ENCODE assay signal across 9 cellular contexts in genomic region chr15:90557147-90557546, GRCh38. TPM values are rescaled to one million over a fixed set of nuclear protein-coding genes. Genes with fewer than 3 reads are reported as not detected.
DNase-seq lines count a peak whose midpoint lies in the region; ATAC-seq, FAIRE-seq and TF ChIP-seq lines count a peak whose summit lies in the region.
"Had no signal": no experiment of that assay in that cellular context is flagged by ENCODE, and none has a peak within 500 bp of the region (broad histone marks: within the 10 kb centered on the region; RNA-seq: fewer than 3 reads in every experiment).

No MANE protein-coding gene starts in this region.

- ATAC-seq in K562 (peak; percentile 7; the same call in 1 of the 3 replicates), upper lobe of left lung (ENCODE audit: low FRiP score in 2 of 2) (no peak)
- no peak for ATAC-seq in naive thymus-derived CD4-positive, alpha-beta T cell

- H3K4me3 Mint-ChIP-seq in MCF 10A (ENCODE audit: unreplicated experiment) (no peak overlapping the region), endodermal cell (no peak overlapping the region)
- H3K4me3 Mint-ChIP-seq in naive thymus-derived CD4-positive, alpha-beta T cell, result peak overlapping the region; percentile 14 to 70 (median 48)

- H4K20me1 ChIP-seq in mammary epithelial cell (ENCODE audit: insufficient read depth, low read length) (no peaks in the 10 kb centered on the region), K562 (replicated peaks; ENCODE audit: control insufficient read depth, insufficient read depth, low read length) (no peaks in the 10 kb centered on the region; the same call in none of the 2 replicates), OCI-LY7 (ENCODE audit: insufficient read depth, low read length) (no peaks in the 10 kb centered on the region)

- H3K4me2 ChIP-seq in mammary epithelial cell (ENCODE audit: insufficient read depth, low read depth, low read length), result no peak overlapping the region
- peak overlapping the region; percentile 67 for H3K4me2 ChIP-seq in K562 (ENCODE audit: insufficient read depth, low read length)
- H3K4me2 ChIP-seq in OCI-LY7 (ENCODE audit: low read length), result no peak overlapping the region

- H3K27me3 ChIP-seq in mammary epithelial cell (ENCODE audit: insufficient read depth, low read length) (no peaks in the 10 kb centered on the region), K562 (ENCODE audit: control insufficient read depth in 2 of 2, insufficient read depth in 2 of 2, low read length in 2 of 2) (no peaks in the 10 kb centered on the region), upper lobe of left lung (no peaks in the 10 kb centered on the region), endodermal cell (ENCODE audit: control insufficient read depth, insufficient read depth, low read length, poor library complexity, severe bottlenecking) (no peaks in the 10 kb centered on the region)
- H3K27me3 ChIP-seq in naive thymus-derived CD4-positive, alpha-beta T cell (ENCODE audit: control insufficient read depth in 2 of 2, insufficient read depth in 2 of 2, low read length in 2 of 2), result no peaks in the 10 kb centered on the region

- TF ChIP-seq RAD21 in K562 (CRISPR knock-in tag; conservative IDR thresholded peaks at IDR 0.05 in 1 of 2, IDR thresholded peaks at IDR 0.05 in 1 of 2), result no peak

- H3K9me3 ChIP-seq in mammary epithelial cell (replicated peaks; ENCODE audit: insufficient read depth, low read length), result no peaks in the 10 kb centered on the region
- no peaks in the 10 kb centered on the region for H3K9me3 ChIP-seq in K562 (replicated peaks; ENCODE audit: control insufficient read depth, insufficient read depth, low read depth, low read length)
- H3K9me3 ChIP-seq in naive thymus-derived CD4-positive, alpha-beta T cell (ENCODE audit: control insufficient read depth in 2 of 3, low read length in 3 of 3), result no peaks in the 10 kb centered on the region
- no peaks in the 10 kb centered on the region for H3K9me3 ChIP-seq in upper lobe of left lung
- H3K9me3 ChIP-seq in endodermal cell (ENCODE audit: control insufficient read depth, low read length), result no peaks in the 10 kb centered on the region
- no peaks in the 10 kb centered on the region for H3K9me3 ChIP-seq in OCI-LY7 (ENCODE audit: low read length)

- dilution Hi-C loops in mammary epithelial cell (cut with HindIII; ENCODE audit: low sequenced_read_pairs), result no loop called here

- 97% methylated on average over 7 of the region's 7 CpGs for WGBS in mammary epithelial cell (ENCODE audit: low coverage, missing lambda C conversion rate)
- 46% methylated on average over 7 of the region's 7 CpGs for WGBS in K562 (ENCODE audit: insufficient coverage, low coverage, missing lambda C conversion rate)
- WGBS in upper lobe of left lung, 2 donors, result 76 to 78% methylated on average over 7 of the region's 7 CpGs
- WGBS in endodermal cell (ENCODE audit: insufficient coverage in 1 of 2, insufficient read length in 1 of 2), 2 experiments, result 86 to 93% methylated on average over 3 to 7 of the region's 7 CpGs

- H2AFZ ChIP-seq in mammary epithelial cell (ENCODE audit: low read depth, low read length) (no peak overlapping the region), K562 (ENCODE audit: low read depth, low read length) (peak overlapping the region; percentile 48; the same call in 1 of the 2 replicates), OCI-LY7 (ENCODE audit: low read length) (no peak overlapping the region)

- peaks cover 4% of the 10 kb centered on the region for H3K36me3 ChIP-seq in mammary epithelial cell (ENCODE audit: insufficient read depth, low read length)
- H3K36me3 ChIP-seq in K562 (ENCODE audit: control insufficient read depth, insufficient read depth, low read length), result no peaks in the 10 kb centered on the region; the same call in 1 of the 3 replicates
- H3K36me3 ChIP-seq in naive thymus-derived CD4-positive, alpha-beta T cell (ENCODE audit: control insufficient read depth in 2 of 3, insufficient read depth in 3 of 3, low read length in 3 of 3), result peaks cover 0 to 18% (median 2%) of the 10 kb centered on the region in 3 experiments
- no peaks in the 10 kb centered on the region for H3K36me3 ChIP-seq in upper lobe of left lung
- no peaks in the 10 kb centered on the region for H3K36me3 ChIP-seq in endodermal cell (ENCODE audit: control insufficient read depth, insufficient read depth, low read length)
- no peaks in the 10 kb centered on the region for H3K36me3 ChIP-seq in OCI-LY7 (ENCODE audit: insufficient read depth, low read length)

- in situ Hi-C loops in mammary epithelial cell (cut with MboI; ENCODE audit: low sequenced_read_pairs in 2 of 2) (no loop called here), K562 (cut with MboI) (no loop called here)

- POLR2A ChIA-PET in MCF 10A (lab: Yijun Ruan, JAX), result interaction anchor here (0.9 kb wide), 1 partner anchor 26 kb away, joined by 3 read pairs; no protein-coding TSS in a partner anchor
- POLR2A ChIA-PET in K562 (lab: Yijun Ruan, JAX), result interaction anchor here (0.8 to 2.1 kb wide), 8 partner anchors 9 to 28 kb away, joined by 3 to 8 read pairs (median 4); no protein-coding TSS in a partner anchor
- POLR2A ChIA-PET in naive thymus-derived CD4-positive, alpha-beta T cell (lab: Charles Lee), result interaction anchor here (0.7 to 2.5 kb wide), 6 partner anchors 9 to 28 kb away, joined by 3 to 11 read pairs (median 5); no protein-coding TSS in a partner anchor
- POLR2A ChIA-PET in OCI-LY7 (lab: Charles Lee), result interaction anchor here (0.9 kb wide), 2 partner anchors 9 to 47 kb away, joined by 3 read pairs; no protein-coding TSS in a partner anchor

- no peaks in the 10 kb centered on the region for H3K9me2 ChIP-seq in OCI-LY7 (ENCODE audit: insufficient read depth, low read length)

- FAIRE-seq in K562 (lab: Jason Lieb, UNC), result no peak

- DNase-seq in MCF 10A (ENCODE audit: unreplicated experiment), result no peak
- no peak for DNase-seq in mammary epithelial cell
- peak in 1 of 4 experiments; percentile 27 for DNase-seq in K562 (ENCODE audit: extremely low read depth in 1 of 4, low spot score in 3 of 4)
- peak in 1 of 9 donors; percentile 18 for DNase-seq in naive thymus-derived CD4-positive, alpha-beta T cell
- DNase-seq in upper lobe of left lung, result no peak
- no peak for DNase-seq in endodermal cell
- no peak for DNase-seq in SW 1271 (lab: John Stamatoyannopoulos, UW)
- no peak for DNase-seq in OCI-LY7 (ENCODE audit: low spot score)
- DNase-seq: activated effector memory CD4-positive, alpha-beta T cell treated with anti-CD3 and anti-CD28 coated beads, Interleukin-2, amount 50 U/mL, for 16 hours had no signal

- H3K36me3 Mint-ChIP-seq in MCF 10A (ENCODE audit: insufficient read depth, unreplicated experiment) (peaks cover 13% of the 10 kb centered on the region), endodermal cell (ENCODE audit: low read depth) (no peaks in the 10 kb centered on the region)
- peaks cover 13 to 52% (median 32%) of the 10 kb centered on the region in 5 donors for H3K36me3 Mint-ChIP-seq in naive thymus-derived CD4-positive, alpha-beta T cell

- H3K79me2 ChIP-seq in mammary epithelial cell (ENCODE audit: insufficient read depth, low read length) (peaks cover 41% of the 10 kb centered on the region), K562 (ENCODE audit: control insufficient read depth, insufficient read depth, low read length) (peaks cover 6% of the 10 kb centered on the region; the same call in 2 of the 3 replicates), OCI-LY7 (ENCODE audit: insufficient read depth, low read depth, low read length) (no peaks in the 10 kb centered on the region)

- peaks cover 60% of the 10 kb centered on the region for H3K4me1 Mint-ChIP-seq in MCF 10A (ENCODE audit: insufficient read depth, unreplicated experiment)
- peaks cover 56 to 89% (median 85%) of the 10 kb centered on the region in 7 donors for H3K4me1 Mint-ChIP-seq in naive thymus-derived CD4-positive, alpha-beta T cell
- peaks cover 17% of the 10 kb centered on the region for H3K4me1 Mint-ChIP-seq in endodermal cell

- TF ChIP-seq CTCF in MCF 10A (IDR thresholded peaks at IDR 0.05; ENCODE audit: unreplicated experiment) (no peak), mammary epithelial cell (conservative IDR thresholded peaks at IDR 0.05 in 1 of 2, IDR thresholded peaks at IDR 0.05 in 1 of 2; ENCODE audit: extremely low read depth in 1 of 2, insufficient read depth in 1 of 2, low read depth in 1 of 2, low read length in 2 of 2) (no peak), K562 (IDR thresholded peaks at IDR 0.05 in 2 of 3, conservative IDR thresholded peaks at IDR 0.05 in 1 of 3; ENCODE audit: insufficient read depth in 2 of 3, low read depth in 1 of 3, low read length in 3 of 3) (no peak), upper lobe of left lung (IDR thresholded peaks at IDR 0.05) (no peak), endodermal cell (conservative IDR thresholded peaks at IDR 0.05) (no peak), OCI-LY7 (conservative IDR thresholded peaks at IDR 0.05; ENCODE audit: low read length) (no peak)

- TF ChIP-seq EP300 in K562 (IDR thresholded peaks at IDR 0.05; ENCODE audit: low read length), result no peak
- no peak for TF ChIP-seq EP300 in upper lobe of left lung (IDR thresholded peaks at IDR 0.05)

- H3K27me3 Mint-ChIP-seq in MCF 10A (ENCODE audit: insufficient read depth, unreplicated experiment) (no peaks in the 10 kb centered on the region), endodermal cell (ENCODE audit: insufficient read depth) (no peaks in the 10 kb centered on the region)
- no peaks in the 10 kb centered on the region for H3K27me3 Mint-ChIP-seq in naive thymus-derived CD4-positive, alpha-beta T cell

- H3K9ac ChIP-seq in mammary epithelial cell (ENCODE audit: insufficient read depth, low read length), result no peak overlapping the region
- H3K9ac ChIP-seq in K562 (ENCODE audit: insufficient read depth in 1 of 2, low read depth in 2 of 2, low read length in 2 of 2), result peak overlapping the region; percentile 34 to 80; a peak in 3 of 4 replicates
- no peak overlapping the region for H3K9ac ChIP-seq in endodermal cell (ENCODE audit: extremely low read depth, low read length, poor library complexity, severe bottlenecking)

- peaks cover 34% of the 10 kb centered on the region for H3K4me1 ChIP-seq in mammary epithelial cell (ENCODE audit: insufficient read depth, low read length)
- peaks cover 19 to 22% of the 10 kb centered on the region in 2 experiments for H3K4me1 ChIP-seq in K562 (replicated peaks in 1 of 2; ENCODE audit: control insufficient read depth in 2 of 2, insufficient read depth in 2 of 2, low read length in 2 of 2)
- H3K4me1 ChIP-seq in naive thymus-derived CD4-positive, alpha-beta T cell (ENCODE audit: control insufficient read depth in 2 of 2, insufficient read depth in 2 of 2, low read length in 2 of 2), result peaks cover 7 to 50% of the 10 kb centered on the region in 2 donors
- peaks cover 47 to 55% (median 49%) of the 10 kb centered on the region in 4 donors for H3K4me1 ChIP-seq in upper lobe of left lung
- peaks cover 15% of the 10 kb centered on the region for H3K4me1 ChIP-seq in endodermal cell (ENCODE audit: control insufficient read depth, insufficient read depth, low read length)
- H3K4me1 ChIP-seq in OCI-LY7 (ENCODE audit: insufficient read depth, low read length, poor library complexity, severe bottlenecking), result peaks cover 7% of the 10 kb centered on the region

- CTCF ChIA-PET in MCF 10A (lab: Yijun Ruan, JAX) (interaction anchor here (0.6 to 1.0 kb wide), 2 partner anchors 48 to 263 kb away, joined by 3 to 4 read pairs; no protein-coding TSS in a partner anchor), mammary epithelial cell (lab: Charles Lee; ENCODE audit: low non-redundant PET) (no interaction called here), K562 (lab: Yijun Ruan, JAX; ENCODE audit: low intra/inter-chr PET ratio) (interaction anchor here (0.6 kb wide), 1 partner anchor 29 kb away, joined by 3 read pairs; no protein-coding TSS in a partner anchor), OCI-LY7 (lab: Charles Lee; ENCODE audit: unreplicated experiment) (no interaction called here)
- CTCF ChIA-PET in naive thymus-derived CD4-positive, alpha-beta T cell (lab: Charles Lee), result interaction anchor here (0.6 to 2.8 kb wide), 4 partner anchors 17 to 376 kb away, joined by 3 to 13 read pairs (median 4); no protein-coding TSS in a partner anchor

- H3K4me3 ChIP-seq in mammary epithelial cell (replicated peaks in 1 of 3; ENCODE audit: insufficient read depth in 1 of 3, low read depth in 2 of 3, low read length in 3 of 3) (no peak overlapping the region), K562 (no peak overlapping the region), upper lobe of left lung (no peak overlapping the region), endodermal cell (ENCODE audit: low read length) (no peak overlapping the region), OCI-LY7 (ENCODE audit: low read depth, low read length, poor library complexity, severe bottlenecking) (no peak overlapping the region)
- no peak overlapping the region for H3K4me3 ChIP-seq in naive thymus-derived CD4-positive, alpha-beta T cell (ENCODE audit: low read length)

- BruUV-seq in MCF 10A (replicated peaks; lab: Mats Ljungman, UMichigan), result no TSS peak
- no TSS peak for BruUV-seq in mammary epithelial cell (replicated peaks; lab: Mats Ljungman, UMichigan)
- BruUV-seq in K562 (replicated peaks; lab: Mats Ljungman, UMichigan), result no TSS peak
- BruUV-seq in OCI-LY7 (replicated peaks; lab: Mats Ljungman, UMichigan), result no TSS peak

- TF ChIP-seq POLR2A in K562 (conservative IDR thresholded peaks at IDR 0.05) (no peak), upper lobe of left lung (IDR thresholded peaks at IDR 0.05) (no peak)

- H3K9me1 ChIP-seq in K562 (ENCODE audit: control insufficient read depth, insufficient read depth, low read length), result no peaks in the 10 kb centered on the region

- H3K9me3 Mint-ChIP-seq in MCF 10A (ENCODE audit: unreplicated experiment), result no peaks in the 10 kb centered on the region
- peaks cover 0 to 4% (median 0%) of the 10 kb centered on the region in 11 donors for H3K9me3 Mint-ChIP-seq in naive thymus-derived CD4-positive, alpha-beta T cell
- no peaks in the 10 kb centered on the region for H3K9me3 Mint-ChIP-seq in endodermal cell

- peak overlapping the region; percentile 85 for H3K27ac Mint-ChIP-seq in MCF 10A (ENCODE audit: low read depth, unreplicated experiment)
- peak overlapping the region; percentile 47 to 95 (median 86) for H3K27ac Mint-ChIP-seq in naive thymus-derived CD4-positive, alpha-beta T cell
- no peak overlapping the region for H3K27ac Mint-ChIP-seq in endodermal cell

- intact Hi-C loops in MCF 10A (cut with micrococcal nuclease), result no loop called here
- intact Hi-C loops in mammary epithelial cell (cut with micrococcal nuclease), result no loop called here
- intact Hi-C loops in K562 (cut with micrococcal nuclease), result no loop called here
- intact Hi-C loops in naive thymus-derived CD4-positive, alpha-beta T cell (cut with micrococcal nuclease), result no loop called here
- intact Hi-C loops in OCI-LY7 (cut with micrococcal nuclease; ENCODE audit: unreplicated experiment), result no loop called here

- H3K27ac ChIP-seq in mammary epithelial cell (ENCODE audit: insufficient read depth, low read depth, low read length) (no peak overlapping the region), K562 (ENCODE audit: extremely low read depth, low read depth, low read length) (peak overlapping the region; percentile 70; the same call in 2 of the 3 replicates), upper lobe of left lung (peak overlapping the region; percentile 65 to 79 (median 72)), endodermal cell (ENCODE audit: low read depth, low read length) (no peak overlapping the region), OCI-LY7 (ENCODE audit: low read depth, low read length, poor library complexity, severe bottlenecking) (no peak overlapping the region)
- H3K27ac ChIP-seq in naive thymus-derived CD4-positive, alpha-beta T cell (ENCODE audit: low read depth, low read length), result peak overlapping the region; percentile 8

RNA-seq across cellular contexts. Expression of gene CRTC3, which starts 27.4 kb away (rescaled TPM):
- total RNA-seq in MCF 10A (2022) (22.6 and 25.9 TPM in 2 replicates), mammary epithelial cell (10 to 100 TPM; 14.0 to 21.8 TPM), K562 (2014; rRNA removed) (7.5 and 9.1 TPM in 2 replicates), K562 (2014; rRNA removed; fragmentation: Illumina TruSeq; extraction: Trizol) (9.4 and 10.0 TPM in 2 replicates), K562 (2015; rRNA removed; fragmentation: Illumina TruSeq; extraction: Trizol) (11.3 and 11.6 TPM in 2 replicates), K562 (2021) (18.5 and 19.0 TPM in 2 replicates), upper lobe of left lung (10 to 100 TPM; 30.9 to 42.7 (median 35.1) TPM), endodermal cell (10 to 100 TPM; 17.3 to 21.9 TPM), OCI-LY7 (2022) (12.4 and 14.7 TPM in 2 replicates)
- polyA plus RNA-seq in mammary epithelial cell (11.1 TPM), K562 (2011; rRNA removed) (14.1 and 17.2 TPM in 2 replicates), K562 (2014; fragmentation: Illumina TruSeq; extraction: Trizol) (12.7 and 13.8 TPM in 2 replicates), K562 (2014; fragmentation: Nextera tagmentation; extraction: Ambion mirVana) (1 to 10 TPM; 1.2 to 2.1 TPM), K562 (2014; rRNA removed) (9.1 and 11.7 TPM in 2 replicates)
- polyA minus RNA-seq in mammary epithelial cell, result 63.8 TPM
- 42.0 and 91.0 TPM in 2 replicates for total RNA-seq in K562 (2011; cell fraction: chromatin; rRNA removed; ENCODE audit: low replicate concordance)
- 25.7 and 27.0 TPM in 2 replicates for total RNA-seq in K562 (2011; cell fraction: nucleolus; rRNA removed)
- 50.7 and 99.0 TPM in 2 replicates for total RNA-seq in K562 (2011; cell fraction: nucleoplasm; rRNA removed)
- 8.3 and 11.0 TPM in 2 replicates for polyA plus RNA-seq in K562 (2011; cell fraction: cytosol; rRNA removed)
- polyA plus RNA-seq in K562 (2011; cell fraction: nucleus; rRNA removed), result 17.7 and 22.6 TPM in 2 replicates
- polyA plus RNA-seq in K562 (2012), result 12.6 and 15.1 TPM in 2 replicates
- polyA minus RNA-seq in K562 (2011; rRNA and poly(A)+ RNA removed), result 21.2 and 24.0 TPM in 2 replicates
- polyA minus RNA-seq in K562 (2011; cell fraction: cytosol; rRNA and poly(A)+ RNA removed), result 10.8 and 14.3 TPM in 2 replicates
- 14.9 and 20.8 TPM in 2 replicates for polyA minus RNA-seq in K562 (2011; cell fraction: nucleus; rRNA and poly(A)+ RNA removed)
- 100 to 1,000 TPM; 104 to 132 (median 109) TPM for total RNA-seq in naive thymus-derived CD4-positive, alpha-beta T cell
- polyA plus RNA-seq in naive thymus-derived CD4-positive, alpha-beta T cell, result 10 to 100 TPM; 40.5 to 70.2 TPM
- 13.9 TPM for polyA plus RNA-seq in endodermal cell (2013, experiment 1 of 2)
- 12.7 TPM for polyA plus RNA-seq in endodermal cell (2013, experiment 2 of 2)
- 5.6 and 8.9 TPM in 2 replicates for total RNA-seq in OCI-LY7 (2014; rRNA removed; shearing (Covaris generic))

Comparison
In these comparisons a context has a peak if more than half of its experiments do, and no peak if none do; other contexts are left out.
1. CTCF ChIA-PET loops: an anchor here in MCF 10A (0.6 to 1.0 kb wide), K562 (0.6 kb wide) and naive thymus-derived CD4-positive, alpha-beta T cell (0.6 to 2.8 kb wide); none called in mammary epithelial cell and OCI-LY7.
2. H3K4me3 Mint-ChIP-seq: peak in naive thymus-derived CD4-positive, alpha-beta T cell (10 of 10); none in MCF 10A (single experiment) and endodermal cell (single experiment).
3. H3K27ac ChIP-seq: peak in K562 (single experiment), naive thymus-derived CD4-positive, alpha-beta T cell (single experiment) and upper lobe of left lung (4 of 4); none in mammary epithelial cell (single experiment), endodermal cell (single experiment) and OCI-LY7 (single experiment).
4. H3K9ac ChIP-seq: peak in K562 (2 of 2); none in mammary epithelial cell (single experiment) and endodermal cell (single experiment).